ENCODE assay signal across 8 cellular contexts in genomic region chr9:71911061-71911907, GRCh38.
A peak's percentile ranks its signal among the peaks of the same experiment; 100 is the strongest.
DNase-seq lines count a peak whose midpoint lies in the region; ATAC-seq, FAIRE-seq and TF ChIP-seq lines count a peak whose summit lies in the region.

ABHD17B (minus strand) TSS chr9:71911193; CDS start chr9:71875080, 36,113 bp downstream.
A gene with protein sequence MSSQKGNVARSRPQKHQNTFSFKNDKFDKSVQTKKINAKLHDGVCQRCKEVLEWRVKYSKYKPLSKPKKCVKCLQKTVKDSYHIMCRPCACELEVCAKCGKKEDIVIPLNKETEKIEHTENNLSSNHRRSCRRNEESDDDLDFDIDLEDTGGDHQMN (plus strand): TSS chr9:71911639. CDS start chr9:71911735, 96 bp downstream.

- no peak for TF ChIP-seq CTCF in AG09319 (IDR thresholded peaks at IDR 0.05; ENCODE audit: low read depth, low read length)

- FAIRE-seq in islet of Langerhans (lab: Jason Lieb, UNC) = peak; percentile 92

- peak; percentile 93 for ATAC-seq in GM19035 (IDR thresholded peaks at IDR 0.05; ENCODE audit: unreplicated experiment)
- peak; percentile 94 for ATAC-seq in HG03354 (IDR thresholded peaks at IDR 0.05; ENCODE audit: poor library complexity, severe bottlenecking, unreplicated experiment)

- DNase-seq in AG09319 (ENCODE audit: extremely low read depth, low read depth) (peak; percentile 98), NCI-H446 treated with DMSO at 0.1 percent for 48 hours (lab: John Stamatoyannopoulos, UW) (peak; percentile 94), cerebellar nuclear complex (lab: John Stamatoyannopoulos, UW) (peak; percentile 96 to 97)
- peak; percentile 95 for DNase-seq in activated CD4-positive, CD25-positive, alpha-beta regulatory T cell treated with anti-CD3 and anti-CD28 coated beads, Interleukin-2, amount 50 U/mL, for 72 hours
- DNase-seq in stimulated activated CD4-positive, alpha-beta T cell treated with anti-CD3 and anti-CD28 coated beads, Interleukin-12 subunit alpha, Interleukin-12 subunit beta, amount 100 ng/mL, for 4 hours = peak; percentile 94

Comparison
In these comparisons a context has a peak if more than half of its experiments do, and no peak if none do; other contexts are left out.
1. Peak in every context shown above with its lines: DNase-seq and ATAC-seq.